1 cellular context compared by ENCODE assay signal in the genomic region with DNA sequence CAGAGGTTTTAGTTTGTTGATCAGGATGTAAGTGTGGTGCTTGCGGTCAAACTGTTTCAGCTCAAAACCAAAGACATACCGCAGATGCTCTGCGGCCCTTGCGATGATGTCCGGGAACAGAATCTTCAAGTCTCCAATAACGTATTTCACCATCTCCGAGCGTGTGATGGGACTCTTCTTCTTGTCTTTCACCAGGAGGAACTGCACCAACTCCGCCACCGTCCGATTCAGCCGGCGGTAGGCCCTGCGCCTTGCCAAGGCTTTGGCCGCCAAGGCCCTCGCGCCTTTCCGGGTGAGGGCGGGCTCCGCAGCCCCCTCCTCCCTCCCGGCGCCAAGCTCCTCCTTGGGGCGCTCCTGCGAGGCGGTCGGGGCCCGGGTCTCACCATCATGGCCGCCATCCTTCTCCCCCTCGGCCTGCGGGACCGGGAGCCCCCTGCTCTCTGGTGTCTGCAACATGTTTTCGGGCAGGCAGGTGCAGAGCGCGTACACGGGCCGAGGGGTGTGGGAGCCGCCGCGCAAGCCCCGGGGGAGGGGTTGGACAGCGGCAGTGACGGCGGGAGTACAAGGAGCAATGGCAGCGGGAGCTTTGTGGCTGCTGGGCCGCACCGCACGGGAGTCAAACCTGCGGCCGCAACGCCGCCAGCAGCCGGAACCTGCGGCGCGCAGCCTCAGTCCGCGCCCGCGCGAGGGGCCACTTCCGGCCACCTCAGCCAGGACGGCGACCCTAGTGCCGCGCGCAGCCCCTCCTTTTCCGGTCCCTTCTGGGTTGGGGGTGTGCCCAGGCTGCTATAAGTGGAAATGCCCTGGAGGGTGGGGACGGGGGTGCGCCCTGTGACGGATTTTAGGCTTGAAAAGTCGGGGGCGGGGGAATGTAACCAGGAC.
TF ChIP-seq lines count a peak whose summit lies in the region.

A gene with protein sequence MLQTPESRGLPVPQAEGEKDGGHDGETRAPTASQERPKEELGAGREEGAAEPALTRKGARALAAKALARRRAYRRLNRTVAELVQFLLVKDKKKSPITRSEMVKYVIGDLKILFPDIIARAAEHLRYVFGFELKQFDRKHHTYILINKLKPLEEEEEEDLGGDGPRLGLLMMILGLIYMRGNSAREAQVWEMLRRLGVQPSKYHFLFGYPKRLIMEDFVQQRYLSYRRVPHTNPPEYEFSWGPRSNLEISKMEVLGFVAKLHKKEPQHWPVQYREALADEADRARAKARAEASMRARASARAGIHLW (minus strand): TSS at position 699 of the 882 bp plus-strand sequence. CDS start 243 bp downstream, at position 456.

TF ChIP-seq in HepG2, 621 proteins besides CTCF, POLR2A, EP300 and RAD21 (continued from another document and continues in another):
- TF ChIP-seq, protein P1, sequence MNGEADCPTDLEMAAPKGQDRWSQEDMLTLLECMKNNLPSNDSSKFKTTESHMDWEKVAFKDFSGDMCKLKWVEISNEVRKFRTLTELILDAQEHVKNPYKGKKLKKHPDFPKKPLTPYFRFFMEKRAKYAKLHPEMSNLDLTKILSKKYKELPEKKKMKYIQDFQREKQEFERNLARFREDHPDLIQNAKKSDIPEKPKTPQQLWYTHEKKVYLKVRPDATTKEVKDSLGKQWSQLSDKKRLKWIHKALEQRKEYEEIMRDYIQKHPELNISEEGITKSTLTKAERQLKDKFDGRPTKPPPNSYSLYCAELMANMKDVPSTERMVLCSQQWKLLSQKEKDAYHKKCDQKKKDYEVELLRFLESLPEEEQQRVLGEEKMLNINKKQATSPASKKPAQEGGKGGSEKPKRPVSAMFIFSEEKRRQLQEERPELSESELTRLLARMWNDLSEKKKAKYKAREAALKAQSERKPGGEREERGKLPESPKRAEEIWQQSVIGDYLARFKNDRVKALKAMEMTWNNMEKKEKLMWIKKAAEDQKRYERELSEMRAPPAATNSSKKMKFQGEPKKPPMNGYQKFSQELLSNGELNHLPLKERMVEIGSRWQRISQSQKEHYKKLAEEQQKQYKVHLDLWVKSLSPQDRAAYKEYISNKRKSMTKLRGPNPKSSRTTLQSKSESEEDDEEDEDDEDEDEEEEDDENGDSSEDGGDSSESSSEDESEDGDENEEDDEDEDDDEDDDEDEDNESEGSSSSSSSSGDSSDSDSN (CRISPR knock-in tag; IDR thresholded peaks at IDR 0.05) = peak; percentile 98
- TF ChIP-seq AGO1 (IDR thresholded peaks at IDR 0.05; ENCODE audit: low read depth, low read length, poor library complexity, severe bottlenecking) (no peak), KDM3A (CRISPR knock-in tag; IDR thresholded peaks at IDR 0.05; ENCODE audit: low read depth) (peak; percentile 63; the same call in 1 of the 2 replicates), ZSCAN30 (CRISPR knock-in tag; IDR thresholded peaks at IDR 0.05) (no peak), RFXANK (CRISPR knock-in tag; IDR thresholded peaks at IDR 0.05) (no peak), ZNF10 (CRISPR knock-in tag; IDR thresholded peaks at IDR 0.05; ENCODE audit: borderline replicate concordance, low read depth) (no peak), ARHGAP35 (CRISPR knock-in tag; IDR thresholded peaks at IDR 0.05; ENCODE audit: borderline replicate concordance) (peak; percentile 83; the same call in 1 of the 2 replicates), SMAD1 (CRISPR knock-in tag; IDR thresholded peaks at IDR 0.05; ENCODE audit: borderline replicate concordance, low read depth) (no peak; the same call in 1 of the 2 replicates), ZNF782 (CRISPR knock-in tag; IDR thresholded peaks at IDR 0.05; ENCODE audit: borderline replicate concordance) (no peak), NFE2L2 (IDR thresholded peaks at IDR 0.05; ENCODE audit: low read length) (no peak), SMARCE1 (IDR thresholded peaks at IDR 0.05; ENCODE audit: borderline replicate concordance) (no peak), ZNF121 (CRISPR knock-in tag; IDR thresholded peaks at IDR 0.05) (peak; percentile 69; the same call in 1 of the 2 replicates), NRL (CRISPR knock-in tag; IDR thresholded peaks at IDR 0.05; ENCODE audit: borderline replicate concordance) (peak; percentile 95; the same call in 1 of the 2 replicates), ZFP36L2 (CRISPR knock-in tag; IDR thresholded peaks at IDR 0.05) (no peak), FOXO1 (CRISPR knock-in tag; IDR thresholded peaks at IDR 0.05) (no peak), SALL2 (CRISPR knock-in tag; IDR thresholded peaks at IDR 0.05) (peak; percentile 76), ZNF619 (CRISPR knock-in tag; IDR thresholded peaks at IDR 0.05) (peak; percentile 80; the same call in 1 of the 2 replicates), GABPB1 (CRISPR knock-in tag; IDR thresholded peaks at IDR 0.05) (peak; percentile 96), TEAD2 (CRISPR knock-in tag; IDR thresholded peaks at IDR 0.05) (0 out of 2 replicates have a peak, but pooled peaks have one; percentile 13)
- TF ChIP-seq, protein P2, sequence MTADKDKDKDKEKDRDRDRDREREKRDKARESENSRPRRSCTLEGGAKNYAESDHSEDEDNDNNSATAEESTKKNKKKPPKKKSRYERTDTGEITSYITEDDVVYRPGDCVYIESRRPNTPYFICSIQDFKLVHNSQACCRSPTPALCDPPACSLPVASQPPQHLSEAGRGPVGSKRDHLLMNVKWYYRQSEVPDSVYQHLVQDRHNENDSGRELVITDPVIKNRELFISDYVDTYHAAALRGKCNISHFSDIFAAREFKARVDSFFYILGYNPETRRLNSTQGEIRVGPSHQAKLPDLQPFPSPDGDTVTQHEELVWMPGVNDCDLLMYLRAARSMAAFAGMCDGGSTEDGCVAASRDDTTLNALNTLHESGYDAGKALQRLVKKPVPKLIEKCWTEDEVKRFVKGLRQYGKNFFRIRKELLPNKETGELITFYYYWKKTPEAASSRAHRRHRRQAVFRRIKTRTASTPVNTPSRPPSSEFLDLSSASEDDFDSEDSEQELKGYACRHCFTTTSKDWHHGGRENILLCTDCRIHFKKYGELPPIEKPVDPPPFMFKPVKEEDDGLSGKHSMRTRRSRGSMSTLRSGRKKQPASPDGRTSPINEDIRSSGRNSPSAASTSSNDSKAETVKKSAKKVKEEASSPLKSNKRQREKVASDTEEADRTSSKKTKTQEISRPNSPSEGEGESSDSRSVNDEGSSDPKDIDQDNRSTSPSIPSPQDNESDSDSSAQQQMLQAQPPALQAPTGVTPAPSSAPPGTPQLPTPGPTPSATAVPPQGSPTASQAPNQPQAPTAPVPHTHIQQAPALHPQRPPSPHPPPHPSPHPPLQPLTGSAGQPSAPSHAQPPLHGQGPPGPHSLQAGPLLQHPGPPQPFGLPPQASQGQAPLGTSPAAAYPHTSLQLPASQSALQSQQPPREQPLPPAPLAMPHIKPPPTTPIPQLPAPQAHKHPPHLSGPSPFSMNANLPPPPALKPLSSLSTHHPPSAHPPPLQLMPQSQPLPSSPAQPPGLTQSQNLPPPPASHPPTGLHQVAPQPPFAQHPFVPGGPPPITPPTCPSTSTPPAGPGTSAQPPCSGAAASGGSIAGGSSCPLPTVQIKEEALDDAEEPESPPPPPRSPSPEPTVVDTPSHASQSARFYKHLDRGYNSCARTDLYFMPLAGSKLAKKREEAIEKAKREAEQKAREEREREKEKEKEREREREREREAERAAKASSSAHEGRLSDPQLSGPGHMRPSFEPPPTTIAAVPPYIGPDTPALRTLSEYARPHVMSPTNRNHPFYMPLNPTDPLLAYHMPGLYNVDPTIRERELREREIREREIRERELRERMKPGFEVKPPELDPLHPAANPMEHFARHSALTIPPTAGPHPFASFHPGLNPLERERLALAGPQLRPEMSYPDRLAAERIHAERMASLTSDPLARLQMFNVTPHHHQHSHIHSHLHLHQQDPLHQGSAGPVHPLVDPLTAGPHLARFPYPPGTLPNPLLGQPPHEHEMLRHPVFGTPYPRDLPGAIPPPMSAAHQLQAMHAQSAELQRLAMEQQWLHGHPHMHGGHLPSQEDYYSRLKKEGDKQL (CRISPR knock-in tag; IDR thresholded peaks at IDR 0.05; ENCODE audit: low read depth) = 0 out of 2 replicates have a peak, but pooled peaks have one; percentile 11
- TF ChIP-seq, protein P3, sequence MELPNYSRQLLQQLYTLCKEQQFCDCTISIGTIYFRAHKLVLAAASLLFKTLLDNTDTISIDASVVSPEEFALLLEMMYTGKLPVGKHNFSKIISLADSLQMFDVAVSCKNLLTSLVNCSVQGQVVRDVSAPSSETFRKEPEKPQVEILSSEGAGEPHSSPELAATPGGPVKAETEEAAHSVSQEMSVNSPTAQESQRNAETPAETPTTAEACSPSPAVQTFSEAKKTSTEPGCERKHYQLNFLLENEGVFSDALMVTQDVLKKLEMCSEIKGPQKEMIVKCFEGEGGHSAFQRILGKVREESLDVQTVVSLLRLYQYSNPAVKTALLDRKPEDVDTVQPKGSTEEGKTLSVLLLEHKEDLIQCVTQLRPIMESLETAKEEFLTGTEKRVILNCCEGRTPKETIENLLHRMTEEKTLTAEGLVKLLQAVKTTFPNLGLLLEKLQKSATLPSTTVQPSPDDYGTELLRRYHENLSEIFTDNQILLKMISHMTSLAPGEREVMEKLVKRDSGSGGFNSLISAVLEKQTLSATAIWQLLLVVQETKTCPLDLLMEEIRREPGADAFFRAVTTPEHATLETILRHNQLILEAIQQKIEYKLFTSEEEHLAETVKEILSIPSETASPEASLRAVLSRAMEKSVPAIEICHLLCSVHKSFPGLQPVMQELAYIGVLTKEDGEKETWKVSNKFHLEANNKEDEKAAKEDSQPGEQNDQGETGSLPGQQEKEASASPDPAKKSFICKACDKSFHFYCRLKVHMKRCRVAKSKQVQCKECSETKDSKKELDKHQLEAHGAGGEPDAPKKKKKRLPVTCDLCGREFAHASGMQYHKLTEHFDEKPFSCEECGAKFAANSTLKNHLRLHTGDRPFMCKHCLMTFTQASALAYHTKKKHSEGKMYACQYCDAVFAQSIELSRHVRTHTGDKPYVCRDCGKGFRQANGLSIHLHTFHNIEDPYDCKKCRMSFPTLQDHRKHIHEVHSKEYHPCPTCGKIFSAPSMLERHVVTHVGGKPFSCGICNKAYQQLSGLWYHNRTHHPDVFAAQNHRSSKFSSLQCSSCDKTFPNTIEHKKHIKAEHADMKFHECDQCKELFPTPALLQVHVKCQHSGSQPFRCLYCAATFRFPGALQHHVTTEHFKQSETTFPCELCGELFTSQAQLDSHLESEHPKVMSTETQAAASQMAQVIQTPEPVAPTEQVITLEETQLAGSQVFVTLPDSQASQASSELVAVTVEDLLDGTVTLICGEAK (IDR thresholded peaks at IDR 0.05) = peak; percentile 53; the same call in 1 of the 2 replicates
- TF ChIP-seq, protein P3 (CRISPR knock-in tag; IDR thresholded peaks at IDR 0.05) = peak; percentile 82
- TF ChIP-seq, protein P4, sequence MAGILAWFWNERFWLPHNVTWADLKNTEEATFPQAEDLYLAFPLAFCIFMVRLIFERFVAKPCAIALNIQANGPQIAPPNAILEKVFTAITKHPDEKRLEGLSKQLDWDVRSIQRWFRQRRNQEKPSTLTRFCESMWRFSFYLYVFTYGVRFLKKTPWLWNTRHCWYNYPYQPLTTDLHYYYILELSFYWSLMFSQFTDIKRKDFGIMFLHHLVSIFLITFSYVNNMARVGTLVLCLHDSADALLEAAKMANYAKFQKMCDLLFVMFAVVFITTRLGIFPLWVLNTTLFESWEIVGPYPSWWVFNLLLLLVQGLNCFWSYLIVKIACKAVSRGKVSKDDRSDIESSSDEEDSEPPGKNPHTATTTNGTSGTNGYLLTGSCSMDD (CRISPR knock-in tag; IDR thresholded peaks at IDR 0.05) = 0 out of 2 replicates have a peak, but pooled peaks have one; percentile 46
- TF ChIP-seq, protein P5, sequence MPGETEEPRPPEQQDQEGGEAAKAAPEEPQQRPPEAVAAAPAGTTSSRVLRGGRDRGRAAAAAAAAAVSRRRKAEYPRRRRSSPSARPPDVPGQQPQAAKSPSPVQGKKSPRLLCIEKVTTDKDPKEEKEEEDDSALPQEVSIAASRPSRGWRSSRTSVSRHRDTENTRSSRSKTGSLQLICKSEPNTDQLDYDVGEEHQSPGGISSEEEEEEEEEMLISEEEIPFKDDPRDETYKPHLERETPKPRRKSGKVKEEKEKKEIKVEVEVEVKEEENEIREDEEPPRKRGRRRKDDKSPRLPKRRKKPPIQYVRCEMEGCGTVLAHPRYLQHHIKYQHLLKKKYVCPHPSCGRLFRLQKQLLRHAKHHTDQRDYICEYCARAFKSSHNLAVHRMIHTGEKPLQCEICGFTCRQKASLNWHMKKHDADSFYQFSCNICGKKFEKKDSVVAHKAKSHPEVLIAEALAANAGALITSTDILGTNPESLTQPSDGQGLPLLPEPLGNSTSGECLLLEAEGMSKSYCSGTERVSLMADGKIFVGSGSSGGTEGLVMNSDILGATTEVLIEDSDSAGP (CRISPR knock-in tag; IDR thresholded peaks at IDR 0.05; ENCODE audit: borderline replicate concordance) = peak; percentile 96
- TF ChIP-seq, protein P6, sequence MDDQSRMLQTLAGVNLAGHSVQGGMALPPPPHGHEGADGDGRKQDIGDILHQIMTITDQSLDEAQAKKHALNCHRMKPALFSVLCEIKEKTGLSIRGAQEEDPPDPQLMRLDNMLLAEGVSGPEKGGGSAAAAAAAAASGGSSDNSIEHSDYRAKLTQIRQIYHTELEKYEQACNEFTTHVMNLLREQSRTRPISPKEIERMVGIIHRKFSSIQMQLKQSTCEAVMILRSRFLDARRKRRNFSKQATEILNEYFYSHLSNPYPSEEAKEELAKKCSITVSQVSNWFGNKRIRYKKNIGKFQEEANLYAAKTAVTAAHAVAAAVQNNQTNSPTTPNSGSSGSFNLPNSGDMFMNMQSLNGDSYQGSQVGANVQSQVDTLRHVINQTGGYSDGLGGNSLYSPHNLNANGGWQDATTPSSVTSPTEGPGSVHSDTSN (CRISPR knock-in tag; IDR thresholded peaks at IDR 0.05; ENCODE audit: borderline replicate concordance) = 0 out of 2 replicates have a peak, but pooled peaks have one; percentile 47
